ENCODE assay signal across 22 cellular contexts in genomic region chr1:62809788-62810187, GRCh38. TPM values are rescaled to one million over a fixed set of nuclear protein-coding genes. Genes with fewer than 3 reads are reported as not detected.
DNase-seq lines count a peak whose midpoint lies in the region; ATAC-seq, FAIRE-seq and TF ChIP-seq lines count a peak whose summit lies in the region.
"Had no signal": no experiment of that assay in that cellular context is flagged by ENCODE, and none has a peak within 500 bp of the region (broad histone marks: within the 10 kb centered on the region; RNA-seq: fewer than 3 reads in every experiment).

No MANE protein-coding gene starts in this region.

- DNase-seq in GM12878 (ENCODE audit: low read depth, low spot score) (no peak), superior temporal gyrus (ENCODE audit: extremely low spot score) (no peak), H7 (no peak), GF-D8 (lab: John Stamatoyannopoulos, UW) (no peak), dorsolateral prefrontal cortex (no peak)
- DNase-seq: activated naive CD4-positive, alpha-beta T cell treated with anti-CD3 and anti-CD28 coated beads for 36 hours; naive thymus-derived CD8-positive, alpha-beta T cell; NCI-H1092; NCI-H226; psoas muscle; stimulated activated CD4-positive, alpha-beta T cell treated with anti-CD3 and anti-CD28 coated beads, Interleukin-12 subunit alpha, Interleukin-12 subunit beta, amount 100 ng/mL, for 4 hours; stimulated activated naive CD8-positive, alpha-beta T cell treated with anti-CD3 and anti-CD28 coated beads, Interleukin-15, amount 100 ng/mL, for 72 hours; T-helper 9 cell had no signal

- no peaks in the 10 kb centered on the region; the same call in 1 of the 3 replicates for H3K9me3 ChIP-seq in GM12878 (replicated peaks; ENCODE audit: control insufficient read depth, insufficient read depth, low read length)
- H3K9me3 ChIP-seq: psoas muscle, SJSA1, vagina had no signal

- TF ChIP-seq EP300 in GM12878 (IDR thresholded peaks at IDR 0.05; ENCODE audit: borderline replicate concordance in 1 of 2, control insufficient read depth in 1 of 2, low read depth in 2 of 2, low read length in 2 of 2) = peak in 1 of 2 experiments; percentile 62; a peak in 1 of 4 replicates

- no peaks in the 10 kb centered on the region for H4K20me1 ChIP-seq in GM12878 (ENCODE audit: control insufficient read depth, insufficient read depth)

- H3K27me3 ChIP-seq in GM12878 (replicated peaks in 1 of 2; ENCODE audit: control insufficient read depth in 2 of 2, insufficient read depth in 2 of 2, low read length in 1 of 2) = no peaks in the 10 kb centered on the region
- H3K27me3 ChIP-seq in H7 (ENCODE audit: control insufficient read depth, insufficient read depth, low read length) = no peaks in the 10 kb centered on the region
- H3K27me3 ChIP-seq in dorsolateral prefrontal cortex = no peaks in the 10 kb centered on the region
- H3K27me3 ChIP-seq: SJSA1, vagina had no signal

- CTCF ChIA-PET in GM12878 (lab: Yijun Ruan, JAX) = no interaction called here

- no peaks in the 10 kb centered on the region for H3K79me2 ChIP-seq in GM12878 (ENCODE audit: control insufficient read depth, insufficient read depth, low read length)

- peak; percentile 59 for FAIRE-seq in GM12878 (lab: Jason Lieb, UNC)
- FAIRE-seq: astrocyte had no signal

- RAD21 ChIA-PET in GM12878 (lab: Charles Lee; ENCODE audit: unreplicated experiment) = interaction anchor here (1.3 to 1.9 kb wide), 2 partner anchors 9 to 25 kb away, joined by 3 to 11 read pairs; no protein-coding TSS in a partner anchor

- in situ Hi-C loops in GM12878 (cut with MboI) = no loop called here

- WGBS in GM12878 (ENCODE audit: insufficient coverage, insufficient replicate concordance, low lambda C conversion rate, missing lambda C conversion rate) = 64% methylated on average over 3 of the region's 3 CpGs

- POLR2A ChIA-PET in GM12878 (lab: Charles Lee) = interaction anchor here (0.6 kb wide), 1 partner anchor 73 kb away, joined by 4 read pairs; no protein-coding TSS in a partner anchor

- no peak for TF ChIP-seq POLR2A in GM12878 (IDR thresholded peaks at IDR 0.05; ENCODE audit: low read depth, low read length)

- H3K9ac ChIP-seq in GM12878 (ENCODE audit: control insufficient read depth, insufficient read depth, low read length) = no peak overlapping the region

- BruUV-seq in GM12878 (replicated peaks; lab: Mats Ljungman, UMichigan) = no TSS peak

- intact Hi-C loops in GM12878 (cut with micrococcal nuclease; ENCODE audit: unreplicated experiment) (loop anchor here (1.0 to 2.0 kb wide), 2 partner anchors 9 to 25 kb away; partner anchors contain the start of gene ATG4C), dorsolateral prefrontal cortex (cut with DNase I) (no loop called here)

- TF ChIP-seq CTCF in GM12878 (IDR thresholded peaks at IDR 0.05 in 2 of 3, conservative IDR thresholded peaks at IDR 0.05 in 1 of 3; ENCODE audit: control insufficient read depth in 2 of 3, extremely low read depth in 1 of 3, insufficient read depth in 1 of 3, low read depth in 3 of 3, low read length in 3 of 3) = no peak
- TF ChIP-seq CTCF in dorsolateral prefrontal cortex (IDR thresholded peaks at IDR 0.05 in 54 of 56, conservative IDR thresholded peaks at IDR 0.05 in 2 of 56; ENCODE audit: low read depth in 1 of 56, partially characterized antibody in 56 of 56) = no peak

- H3K4me3 ChIP-seq in GM12878 = no peak overlapping the region
- H3K4me3 ChIP-seq in H7 (ENCODE audit: insufficient read depth, low read depth, low read length) = no peak overlapping the region
- H3K4me3 ChIP-seq in dorsolateral prefrontal cortex = no peak overlapping the region
- H3K4me3 ChIP-seq: coronary artery, lung, psoas muscle, SJSA1, vagina had no signal

- SMC1A ChIA-PET in GM12878 (lab: Charles Lee; ENCODE audit: uncharacterized antibody, unreplicated experiment) = interaction anchor here (0.7 to 3.2 kb wide), 4 partner anchors 9 to 23 kb away, joined by 3 to 16 read pairs (median 6); no protein-coding TSS in a partner anchor

- TF ChIP-seq RAD21 in GM12878 (IDR thresholded peaks at IDR 0.05; ENCODE audit: insufficient read depth, low read depth, low read length) = no peak

- H3K4me2 ChIP-seq in GM12878 (ENCODE audit: control insufficient read depth, insufficient read depth) = peak overlapping the region; percentile 45; the same call in 1 of the 2 replicates

- H3K36me3 ChIP-seq in GM12878 (ENCODE audit: control insufficient read depth in 2 of 2, insufficient read depth in 2 of 2, low read length in 1 of 2) (no peaks in the 10 kb centered on the region), H7 (replicated peaks; ENCODE audit: control insufficient read depth, insufficient read depth, low read length) (no peaks in the 10 kb centered on the region)
- H3K36me3 ChIP-seq: SJSA1 had no signal

- peak; percentile 43 for ATAC-seq in GM18498 (IDR thresholded peaks at IDR 0.05; ENCODE audit: unreplicated experiment)
- ATAC-seq in GM21737 (IDR thresholded peaks at IDR 0.05; ENCODE audit: unreplicated experiment) = peak; percentile 31
- ATAC-seq in HG03342 (IDR thresholded peaks at IDR 0.05; ENCODE audit: unreplicated experiment) = peak; percentile 46
- peak; percentile 81 for ATAC-seq in GM12878
- ATAC-seq: HCT116; naive thymus-derived CD8-positive, alpha-beta T cell; psoas muscle; stimulated activated naive CD8-positive, alpha-beta T cell treated with anti-CD3 and anti-CD28 coated beads, Interleukin-15, amount 100 ng/mL, for 72 hours had no signal

- no peak overlapping the region for H2AFZ ChIP-seq in GM12878 (ENCODE audit: control insufficient read depth, low read depth, low read length)

- peak overlapping the region; percentile 66; the same call in 1 of the 2 replicates for H3K27ac ChIP-seq in GM12878 (ENCODE audit: control insufficient read depth, insufficient read depth)
- peak overlapping the region in 7 of 59 donors; percentile 1 to 31 (median 22) for H3K27ac ChIP-seq in dorsolateral prefrontal cortex
- H3K27ac ChIP-seq: coronary artery, psoas muscle, SJSA1, vagina had no signal

- H3K4me1 ChIP-seq in GM12878 (ENCODE audit: control insufficient read depth, insufficient read depth, low read length) = peaks cover 10% of the 10 kb centered on the region
- H3K4me1 ChIP-seq: psoas muscle, SJSA1, vagina had no signal

TF ChIP-seq in GM12878, 131 proteins besides CTCF, POLR2A, EP300 and RAD21 (continues in another document):
- no peak for TF ChIP-seq RCOR1 (conservative IDR thresholded peaks at IDR 0.05; ENCODE audit: low read depth, low read length)
- TF ChIP-seq CBX5 (IDR thresholded peaks at IDR 0.05; ENCODE audit: low read depth) = no peak
- no peak for TF ChIP-seq ZNF274 (IDR thresholded peaks at IDR 0.05; ENCODE audit: insufficient read depth, insufficient read length)
- no peak for TF ChIP-seq KLF5 (IDR thresholded peaks at IDR 0.05; ENCODE audit: partially characterized antibody)
- TF ChIP-seq ETV6 (conservative IDR thresholded peaks at IDR 0.05 in 1 of 2, IDR thresholded peaks at IDR 0.05 in 1 of 2; ENCODE audit: borderline replicate concordance in 1 of 2, low read depth in 1 of 2) = no peak
- no peak for TF ChIP-seq LARP7 (IDR thresholded peaks at IDR 0.05)
- no peak for TF ChIP-seq USF1 (IDR thresholded peaks at IDR 0.05; ENCODE audit: borderline replicate concordance, extremely low read length, insufficient read depth, low read depth, low read length)
- TF ChIP-seq PKNOX1 (IDR thresholded peaks at IDR 0.05) = no peak
- TF ChIP-seq CEBPB (IDR thresholded peaks at IDR 0.05; ENCODE audit: borderline replicate concordance in 1 of 2, low read depth in 2 of 2, low read length in 2 of 2) = no peak
- TF ChIP-seq SMAD5 (IDR thresholded peaks at IDR 0.05; ENCODE audit: low read depth) = no peak
- TF ChIP-seq SREBF1 (IDR thresholded peaks at IDR 0.05; ENCODE audit: low read length) = no peak
- no peak for TF ChIP-seq ZZZ3 (IDR thresholded peaks at IDR 0.05; ENCODE audit: control insufficient read depth, insufficient read length, low read depth)
- TF ChIP-seq SREBF2 (IDR thresholded peaks at IDR 0.05; ENCODE audit: low read length) = no peak
- TF ChIP-seq NRF1 (conservative IDR thresholded peaks at IDR 0.05; ENCODE audit: low read depth, low read length) = no peak

RNA-seq across cellular contexts. Expression of gene ATG4C, which starts 25.9 kb away (rescaled TPM):
- 16.2 and 18.3 TPM in 2 replicates for total RNA-seq in GM12878 (2013; cell fraction: nucleolus; rRNA removed)
- total RNA-seq in GM12878 (2014; rRNA removed) (8.1 and 10.5 TPM in 2 replicates), GM12878 (2014; rRNA removed; fragmentation: Illumina TruSeq; extraction: Trizol) (9.2 and 9.8 TPM in 2 replicates), GM12878 (2021) (12.2 and 13.2 TPM in 2 replicates), dorsolateral prefrontal cortex (10 to 100 TPM; 16.4 to 82.3 (median 35.4) TPM)
- 4.9 TPM for polyA plus RNA-seq in GM12878 (2011; ENCODE audit: low read depth)
- polyA plus RNA-seq in GM12878 (2011; rRNA removed) (19.3 and 29.5 TPM in 2 replicates), GM12878 (2014; fragmentation: Illumina TruSeq; extraction: Trizol) (18.5 and 25.0 TPM in 2 replicates), GM12878 (2014; fragmentation: Nextera tagmentation; extraction: Ambion mirVana) (10 to 100 TPM; 21.3 to 30.9 TPM), GM12878 (2014; rRNA removed) (11.6 and 14.4 TPM in 2 replicates), GM12878 (2016; fragmentation: Nextera tagmentation; extraction: Ambion mirVana) (10 to 100 TPM; 26.9 to 30.6 TPM)
- polyA plus RNA-seq in GM12878 (2011; cell fraction: cytosol; rRNA removed) = 4.7 and 5.8 TPM in 2 replicates
- polyA plus RNA-seq in GM12878 (2011; cell fraction: nucleus; rRNA removed) = 4.8 and 5.8 TPM in 2 replicates
- 5.7 and 7.4 TPM in 2 replicates for polyA plus RNA-seq in GM12878 (2012)
- polyA minus RNA-seq in GM12878 (2011; rRNA and poly(A)+ RNA removed) = 10.8 and 13.2 TPM in 2 replicates
- polyA minus RNA-seq in GM12878 (2011; cell fraction: cytosol; rRNA and poly(A)+ RNA removed) = 3.6 and 6.8 TPM in 2 replicates
- 3.9 and 4.3 TPM in 2 replicates for polyA minus RNA-seq in GM12878 (2011; cell fraction: nucleus; rRNA and poly(A)+ RNA removed)
- 19.0 and 29.8 TPM in 2 replicates for total RNA-seq in H7 (2014; rRNA removed; shearing (Covaris generic))

Comparison
In these comparisons a context has a peak if more than half of its experiments do, and no peak if none do; other contexts are left out.
1. ATAC-seq: peak in every context shown above with its lines; median percentile 81 in GM12878; 46 in HG03342; 43 in GM18498; 31 in GM21737.